ENCODE assay signal across 23 cellular contexts in the genomic region with DNA sequence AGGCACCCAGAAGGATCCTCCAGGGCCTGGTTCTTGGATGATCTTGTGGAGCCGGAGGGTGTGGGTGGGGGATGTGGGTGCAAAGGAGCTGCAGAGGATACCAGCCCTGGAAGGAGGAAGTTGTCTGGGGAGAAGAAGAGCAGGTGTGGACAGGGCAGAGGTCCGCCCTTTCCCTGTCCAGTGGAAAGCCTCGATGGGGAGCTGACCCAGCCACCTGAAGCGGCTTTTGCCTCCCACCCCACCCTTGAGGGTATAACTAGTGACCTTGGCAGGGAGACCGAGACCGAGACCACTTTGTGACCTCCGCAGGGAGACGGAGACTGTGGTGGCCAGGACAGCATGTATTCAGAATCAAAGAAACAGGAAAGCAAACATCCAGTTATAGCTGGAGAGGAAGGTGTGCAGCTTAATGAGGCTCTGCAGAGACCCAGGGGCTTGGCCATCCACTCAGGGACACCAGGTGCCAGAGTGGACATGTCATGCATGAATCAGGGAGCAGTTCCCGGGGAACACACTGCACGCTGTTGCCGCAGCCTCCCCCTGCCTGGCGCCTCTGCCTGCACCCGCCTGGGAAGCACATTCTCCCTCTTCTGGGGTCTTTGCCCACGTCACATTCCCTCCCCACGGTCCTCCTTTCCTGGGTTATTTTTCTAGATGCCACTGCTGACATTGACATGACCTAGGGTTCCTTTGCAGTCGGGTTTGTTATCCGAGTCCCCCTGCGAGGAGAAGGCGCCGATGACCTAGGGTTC.
"Had no signal": no experiment of that assay in that cellular context is flagged by ENCODE, and none has a peak within 500 bp of the region (broad histone marks: within the 10 kb centered on the region; RNA-seq: fewer than 3 reads in every experiment).

No MANE protein-coding gene starts in this region.

- H3K4me3 Mint-ChIP-seq: activated CD4-positive, alpha-beta T cell treated with anti-CD3 and anti-CD28 coated beads, Interleukin-2, amount 10 ng/mL, durations not matched to agents 24 days and 14 days; activated CD8-positive, alpha-beta T cell treated with anti-CD3 and anti-CD28 coated beads, Interleukin-2, amount 10 ng/mL, durations not matched to agents 7 days and 5 days; activated naive CD8-positive, alpha-beta T cell; activated T-cell treated with anti-CD3 and anti-CD28 coated beads, Interleukin-2, amount 50 U/mL, for 72 hours; memory B cell; naive thymus-derived CD8-positive, alpha-beta T cell had no signal

- DNase-seq: activated CD4-positive, alpha-beta T cell treated with anti-CD3 and anti-CD28 coated beads, Interleukin-2, amount 10 ng/mL, durations not matched to agents 24 days and 14 days; activated CD4-positive, CD25-positive, alpha-beta regulatory T cell; activated CD8-positive, alpha-beta memory T cell treated with anti-CD3 and anti-CD28 coated beads, Interleukin-2, amount 50 U/mL, for 4 hours; activated CD8-positive, alpha-beta T cell treated with anti-CD3 and anti-CD28 coated beads, Interleukin-2, amount 10 ng/mL, durations not matched to agents 7 days and 5 days; activated gamma-delta T cell; activated T-cell treated with anti-CD3 and anti-CD28 coated beads, Interleukin-2, amount 50 U/mL, for 72 hours; amniotic stem cell; caudate nucleus; colonic mucosa; foreskin fibroblast; hippocampal formation; left ventricle myocardium inferior; naive thymus-derived CD8-positive, alpha-beta T cell; stimulated activated CD4-positive, alpha-beta T cell treated with anti-CD3 and anti-CD28 coated beads, Interleukin-4, amount 100 ng/mL, for 24 hours; stimulated activated naive CD4-positive, alpha-beta T cell; tibial artery had no signal

- H3K9me3 ChIP-seq: colonic mucosa, left ventricle myocardium inferior, mucosa of descending colon, right atrium auricular region, tibial artery, vagina had no signal

- H3K36me3 Mint-ChIP-seq: activated naive CD8-positive, alpha-beta T cell; memory B cell; naive thymus-derived CD8-positive, alpha-beta T cell had no signal

- ATAC-seq: activated CD8-positive, alpha-beta T cell treated with anti-CD3 and anti-CD28 coated beads, Interleukin-2, amount 10 ng/mL, durations not matched to agents 7 days and 5 days; activated T-cell treated with anti-CD3 and anti-CD28 coated beads, Interleukin-2, amount 50 U/mL, for 72 hours; mucosa of descending colon; naive thymus-derived CD8-positive, alpha-beta T cell had no signal

- H3K27ac Mint-ChIP-seq: activated CD4-positive, alpha-beta T cell treated with anti-CD3 and anti-CD28 coated beads, Interleukin-2, amount 10 ng/mL, durations not matched to agents 24 days and 14 days; activated CD8-positive, alpha-beta T cell treated with anti-CD3 and anti-CD28 coated beads, Interleukin-2, amount 10 ng/mL, durations not matched to agents 7 days and 5 days; activated naive CD8-positive, alpha-beta T cell; activated T-cell treated with anti-CD3 and anti-CD28 coated beads, Interleukin-2, amount 50 U/mL, for 72 hours; memory B cell; progenitor cell of endocrine pancreas had no signal

- H3K4me1 Mint-ChIP-seq: activated CD4-positive, alpha-beta T cell treated with anti-CD3 and anti-CD28 coated beads, Interleukin-2, amount 10 ng/mL, durations not matched to agents 24 days and 14 days had no signal

- H3K4me1 ChIP-seq: colonic mucosa, left ventricle myocardium inferior, tibial artery had no signal

- H3K36me3 ChIP-seq: colonic mucosa, left ventricle myocardium inferior, vagina had no signal

- H3K27ac ChIP-seq: colonic mucosa, left ventricle myocardium inferior, skin epidermis, tibial artery, vagina had no signal

- H3K4me3 ChIP-seq: colonic mucosa, left ventricle myocardium inferior, mucosa of descending colon, right atrium auricular region, skin epidermis, tibial artery, vagina had no signal

- H3K27me3 ChIP-seq: colonic mucosa, right atrium auricular region, tibial artery, vagina had no signal

- H3K27me3 Mint-ChIP-seq: activated CD4-positive, alpha-beta T cell treated with anti-CD3 and anti-CD28 coated beads, Interleukin-2, amount 10 ng/mL, durations not matched to agents 24 days and 14 days; activated naive CD8-positive, alpha-beta T cell had no signal
